ENCODE assay signal across 1 cellular context in the genomic region with DNA sequence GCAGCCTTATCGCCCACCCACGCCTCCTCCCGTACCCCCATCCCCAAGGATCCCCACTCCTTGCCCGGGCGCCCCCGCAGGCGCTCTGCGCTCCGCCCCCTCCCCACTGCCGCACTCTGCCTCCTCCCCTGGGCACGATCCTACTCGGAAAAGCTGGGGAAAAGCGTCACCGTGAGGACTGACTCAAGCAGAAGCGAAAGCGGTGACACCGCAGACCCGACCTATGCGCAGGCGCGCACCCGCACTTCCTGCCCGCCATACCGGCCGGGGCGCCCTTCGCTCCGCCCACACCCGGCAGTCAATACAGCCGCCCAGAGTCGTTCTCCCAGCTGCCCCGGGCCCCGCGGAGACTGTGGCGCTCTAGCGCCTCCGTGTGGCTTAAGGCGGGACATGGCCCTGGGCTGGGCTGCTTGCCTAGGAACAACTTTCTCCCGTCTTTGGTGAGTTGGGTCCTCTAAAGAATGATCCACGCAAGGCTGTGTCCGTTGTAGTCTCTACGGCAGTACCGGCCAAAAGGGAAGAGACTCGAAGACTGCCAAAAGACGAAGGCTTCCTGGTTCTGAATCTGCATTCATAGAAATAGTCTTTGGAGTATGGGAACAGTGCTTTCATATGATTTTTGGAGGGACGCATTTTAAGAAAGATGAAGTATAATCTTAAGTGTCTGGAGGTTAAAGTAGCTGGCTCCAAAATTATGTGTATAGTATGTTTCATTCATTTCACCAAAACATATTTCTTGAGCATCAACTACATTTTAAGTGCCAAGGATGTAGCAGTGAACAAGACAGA.
A peak's percentile ranks its signal among the peaks of the same experiment; 100 is the strongest.
TF ChIP-seq lines count a peak whose summit lies in the region.

A gene (minus strand): TSS at position 207 of the 789 bp plus-strand sequence. CDS start 7,432 bp downstream, outside the sequence.

TF ChIP-seq in K562, 482 proteins besides CTCF, POLR2A, EP300 and RAD21 (continued from another document and continues in another):
- TF ChIP-seq ARNT (IDR thresholded peaks at IDR 0.05) = no peak
- TF ChIP-seq, protein P1, sequence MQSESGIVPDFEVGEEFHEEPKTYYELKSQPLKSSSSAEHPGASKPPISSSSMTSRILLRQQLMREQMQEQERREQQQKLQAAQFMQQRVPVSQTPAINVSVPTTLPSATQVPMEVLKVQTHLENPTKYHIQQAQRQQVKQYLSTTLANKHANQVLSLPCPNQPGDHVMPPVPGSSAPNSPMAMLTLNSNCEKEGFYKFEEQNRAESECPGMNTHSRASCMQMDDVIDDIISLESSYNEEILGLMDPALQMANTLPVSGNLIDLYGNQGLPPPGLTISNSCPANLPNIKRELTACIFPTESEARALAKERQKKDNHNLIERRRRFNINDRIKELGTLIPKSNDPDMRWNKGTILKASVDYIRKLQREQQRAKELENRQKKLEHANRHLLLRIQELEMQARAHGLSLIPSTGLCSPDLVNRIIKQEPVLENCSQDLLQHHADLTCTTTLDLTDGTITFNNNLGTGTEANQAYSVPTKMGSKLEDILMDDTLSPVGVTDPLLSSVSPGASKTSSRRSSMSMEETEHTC (IDR thresholded peaks at IDR 0.05) = no peak
- TF ChIP-seq, protein P2, sequence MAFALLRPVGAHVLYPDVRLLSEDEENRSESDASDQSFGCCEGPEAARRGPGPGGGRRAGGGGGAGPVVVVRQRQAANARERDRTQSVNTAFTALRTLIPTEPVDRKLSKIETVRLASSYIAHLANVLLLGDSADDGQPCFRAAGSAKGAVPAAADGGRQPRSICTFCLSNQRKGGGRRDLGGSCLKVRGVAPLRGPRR (CRISPR knock-in tag; IDR thresholded peaks at IDR 0.05) = no peak
- TF ChIP-seq, protein P3, sequence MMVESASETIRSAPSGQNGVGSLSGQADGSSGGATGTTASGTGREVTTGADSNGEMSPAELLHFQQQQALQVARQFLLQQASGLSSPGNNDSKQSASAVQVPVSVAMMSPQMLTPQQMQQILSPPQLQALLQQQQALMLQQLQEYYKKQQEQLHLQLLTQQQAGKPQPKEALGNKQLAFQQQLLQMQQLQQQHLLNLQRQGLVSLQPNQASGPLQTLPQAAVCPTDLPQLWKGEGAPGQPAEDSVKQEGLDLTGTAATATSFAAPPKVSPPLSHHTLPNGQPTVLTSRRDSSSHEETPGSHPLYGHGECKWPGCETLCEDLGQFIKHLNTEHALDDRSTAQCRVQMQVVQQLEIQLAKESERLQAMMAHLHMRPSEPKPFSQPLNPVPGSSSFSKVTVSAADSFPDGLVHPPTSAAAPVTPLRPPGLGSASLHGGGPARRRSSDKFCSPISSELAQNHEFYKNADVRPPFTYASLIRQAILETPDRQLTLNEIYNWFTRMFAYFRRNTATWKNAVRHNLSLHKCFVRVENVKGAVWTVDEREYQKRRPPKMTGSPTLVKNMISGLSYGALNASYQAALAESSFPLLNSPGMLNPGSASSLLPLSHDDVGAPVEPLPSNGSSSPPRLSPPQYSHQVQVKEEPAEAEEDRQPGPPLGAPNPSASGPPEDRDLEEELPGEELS (CRISPR knock-in tag; IDR thresholded peaks at IDR 0.05; ENCODE audit: borderline replicate concordance) = no peak
- no peak for TF ChIP-seq KDM4B (IDR thresholded peaks at IDR 0.05; ENCODE audit: borderline replicate concordance in 2 of 2, low read depth in 1 of 2)
- no peak for TF ChIP-seq BRCA1 (IDR thresholded peaks at IDR 0.05)
- TF ChIP-seq BRCA1 (CRISPR knock-in tag; IDR thresholded peaks at IDR 0.05) = no peak
- TF ChIP-seq TARDBP (IDR thresholded peaks at IDR 0.05) = no peak
- TF ChIP-seq, protein P4, sequence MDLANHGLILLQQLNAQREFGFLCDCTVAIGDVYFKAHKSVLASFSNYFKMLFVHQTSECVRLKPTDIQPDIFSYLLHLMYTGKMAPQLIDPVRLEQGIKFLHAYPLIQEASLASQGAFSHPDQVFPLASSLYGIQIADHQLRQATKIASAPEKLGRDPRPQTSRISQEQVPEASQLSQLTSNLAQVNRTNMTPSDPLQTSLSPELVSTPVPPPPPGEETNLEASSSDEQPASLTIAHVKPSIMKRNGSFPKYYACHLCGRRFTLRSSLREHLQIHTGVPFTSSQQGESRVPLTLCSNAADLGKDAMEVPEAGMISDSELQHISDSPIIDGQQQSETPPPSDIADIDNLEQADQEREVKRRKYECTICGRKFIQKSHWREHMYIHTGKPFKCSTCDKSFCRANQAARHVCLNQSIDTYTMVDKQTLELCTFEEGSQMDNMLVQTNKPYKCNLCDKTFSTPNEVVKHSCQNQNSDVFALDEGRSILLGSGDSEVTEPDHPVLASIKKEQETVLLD (IDR thresholded peaks at IDR 0.05) = peak; percentile 85
- no peak for TF ChIP-seq FOXK1 (CRISPR knock-in tag; IDR thresholded peaks at IDR 0.05; ENCODE audit: borderline replicate concordance)
- TF ChIP-seq ZNF232 (CRISPR knock-in tag; IDR thresholded peaks at IDR 0.05) = no peak
- TF ChIP-seq SIN3B (IDR thresholded peaks at IDR 0.05; ENCODE audit: low read depth) = no peak
- TF ChIP-seq SPI1 (IDR thresholded peaks at IDR 0.05; ENCODE audit: borderline replicate concordance, low read depth, low read length) = peak; percentile 76
- no peak for TF ChIP-seq ZBTB17 (CRISPR knock-in tag; IDR thresholded peaks at IDR 0.05)
- no peak for TF ChIP-seq CHD1 (IDR thresholded peaks at IDR 0.05; ENCODE audit: low read length)
- no peak for TF ChIP-seq ZNF239 (CRISPR knock-in tag; IDR thresholded peaks at IDR 0.05)
- no peak for TF ChIP-seq TBL1XR1 (IDR thresholded peaks at IDR 0.05; ENCODE audit: low read length in 2 of 2)
- peak; percentile 90 for TF ChIP-seq ELF1 (tag; IDR thresholded peaks at IDR 0.05)
- TF ChIP-seq, protein P5, sequence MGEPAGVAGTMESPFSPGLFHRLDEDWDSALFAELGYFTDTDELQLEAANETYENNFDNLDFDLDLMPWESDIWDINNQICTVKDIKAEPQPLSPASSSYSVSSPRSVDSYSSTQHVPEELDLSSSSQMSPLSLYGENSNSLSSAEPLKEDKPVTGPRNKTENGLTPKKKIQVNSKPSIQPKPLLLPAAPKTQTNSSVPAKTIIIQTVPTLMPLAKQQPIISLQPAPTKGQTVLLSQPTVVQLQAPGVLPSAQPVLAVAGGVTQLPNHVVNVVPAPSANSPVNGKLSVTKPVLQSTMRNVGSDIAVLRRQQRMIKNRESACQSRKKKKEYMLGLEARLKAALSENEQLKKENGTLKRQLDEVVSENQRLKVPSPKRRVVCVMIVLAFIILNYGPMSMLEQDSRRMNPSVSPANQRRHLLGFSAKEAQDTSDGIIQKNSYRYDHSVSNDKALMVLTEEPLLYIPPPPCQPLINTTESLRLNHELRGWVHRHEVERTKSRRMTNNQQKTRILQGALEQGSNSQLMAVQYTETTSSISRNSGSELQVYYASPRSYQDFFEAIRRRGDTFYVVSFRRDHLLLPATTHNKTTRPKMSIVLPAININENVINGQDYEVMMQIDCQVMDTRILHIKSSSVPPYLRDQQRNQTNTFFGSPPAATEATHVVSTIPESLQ (CRISPR knock-in tag; IDR thresholded peaks at IDR 0.05) = no peak
- TF ChIP-seq CREM (IDR thresholded peaks at IDR 0.05; ENCODE audit: low read depth) = peak; percentile 83
- peak; percentile 34 for TF ChIP-seq HNRNPLL (IDR thresholded peaks at IDR 0.05; ENCODE audit: low read depth, low read length, poor library complexity, severe bottlenecking)
- TF ChIP-seq GTF2E2 (tag; IDR thresholded peaks at IDR 0.05) = peak; percentile 81
- peak; percentile 37; the same call in 1 of the 2 replicates for TF ChIP-seq TEAD4 (IDR thresholded peaks at IDR 0.05; ENCODE audit: low read length)
- TF ChIP-seq TEAD4 (CRISPR knock-in tag; IDR thresholded peaks at IDR 0.05; ENCODE audit: borderline replicate concordance) = no peak
- TF ChIP-seq NCOR1 (IDR thresholded peaks at IDR 0.05) = no peak
- no peak for TF ChIP-seq ZFP30 (CRISPR knock-in tag; IDR thresholded peaks at IDR 0.05; ENCODE audit: borderline replicate concordance)
- no peak for TF ChIP-seq ZC3H8 (IDR thresholded peaks at IDR 0.05)
- TF ChIP-seq PTRF (tag; IDR thresholded peaks at IDR 0.05) = no peak
- TF ChIP-seq ASH1L (IDR thresholded peaks at IDR 0.05; ENCODE audit: borderline replicate concordance, low read depth, partially characterized antibody) = no peak
- no peak for TF ChIP-seq GATAD2B (IDR thresholded peaks at IDR 0.05; ENCODE audit: borderline replicate concordance)
- no peak for TF ChIP-seq MECOM (CRISPR knock-in tag; IDR thresholded peaks at IDR 0.05)
- peak in 1 of 2 experiments; percentile 12; a peak in 1 of 4 replicates for TF ChIP-seq MAZ (CRISPR knock-in tag; conservative IDR thresholded peaks at IDR 0.05 in 1 of 2, IDR thresholded peaks at IDR 0.05 in 1 of 2)
- no peak for TF ChIP-seq NFE2L1 (tag; IDR thresholded peaks at IDR 0.05; ENCODE audit: borderline replicate concordance, low read depth)
- TF ChIP-seq RAD51 (IDR thresholded peaks at IDR 0.05; ENCODE audit: borderline replicate concordance, low read depth) = no peak
- TF ChIP-seq TAF1 (IDR thresholded peaks at IDR 0.05; ENCODE audit: control insufficient read depth, extremely low read depth, insufficient read depth, low read length, severe bottlenecking) = peak; percentile 69
- TF ChIP-seq SMARCA4 (IDR thresholded peaks at IDR 0.05) = peak; percentile 88
- TF ChIP-seq PHF21A (IDR thresholded peaks at IDR 0.05; ENCODE audit: borderline replicate concordance, low read depth) = peak; percentile 64; the same call in 1 of the 2 replicates
- no peak for TF ChIP-seq SRSF1 (IDR thresholded peaks at IDR 0.05; ENCODE audit: low read depth, low read length)
- peak; percentile 58 for TF ChIP-seq TAF7 (tag; IDR thresholded peaks at IDR 0.05)
- TF ChIP-seq ZNF253 (CRISPR knock-in tag; conservative IDR thresholded peaks at IDR 0.05) = no peak
- TF ChIP-seq ZNF41 (CRISPR knock-in tag; conservative IDR thresholded peaks at IDR 0.05) = peak; percentile 79
- TF ChIP-seq ZKSCAN3 (CRISPR knock-in tag; IDR thresholded peaks at IDR 0.05) = no peak
- TF ChIP-seq, protein P6, sequence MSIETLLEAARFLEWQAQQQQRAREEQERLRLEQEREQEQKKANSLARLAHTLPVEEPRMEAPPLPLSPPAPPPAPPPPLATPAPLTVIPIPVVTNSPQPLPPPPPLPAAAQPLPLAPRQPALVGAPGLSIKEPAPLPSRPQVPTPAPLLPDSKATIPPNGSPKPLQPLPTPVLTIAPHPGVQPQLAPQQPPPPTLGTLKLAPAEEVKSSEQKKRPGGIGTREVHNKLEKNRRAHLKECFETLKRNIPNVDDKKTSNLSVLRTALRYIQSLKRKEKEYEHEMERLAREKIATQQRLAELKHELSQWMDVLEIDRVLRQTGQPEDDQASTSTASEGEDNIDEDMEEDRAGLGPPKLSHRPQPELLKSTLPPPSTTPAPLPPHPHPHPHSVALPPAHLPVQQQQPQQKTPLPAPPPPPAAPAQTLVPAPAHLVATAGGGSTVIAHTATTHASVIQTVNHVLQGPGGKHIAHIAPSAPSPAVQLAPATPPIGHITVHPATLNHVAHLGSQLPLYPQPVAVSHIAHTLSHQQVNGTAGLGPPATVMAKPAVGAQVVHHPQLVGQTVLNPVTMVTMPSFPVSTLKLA (conservative IDR thresholded peaks at IDR 0.05) = peak in 1 of 2 experiments; percentile 48; a peak in 2 of 4 replicates
- TF ChIP-seq RBM39 (optimal IDR thresholded peaks at IDR 0.05; ENCODE audit: low read depth, low read length) = no peak
- no peak for TF ChIP-seq ZNF830 (CRISPR knock-in tag; IDR thresholded peaks at IDR 0.05)
- no peak for TF ChIP-seq ZNF174 (CRISPR knock-in tag; IDR thresholded peaks at IDR 0.05)
- no peak for TF ChIP-seq RFX1 (IDR thresholded peaks at IDR 0.05)
- TF ChIP-seq, protein P7, sequence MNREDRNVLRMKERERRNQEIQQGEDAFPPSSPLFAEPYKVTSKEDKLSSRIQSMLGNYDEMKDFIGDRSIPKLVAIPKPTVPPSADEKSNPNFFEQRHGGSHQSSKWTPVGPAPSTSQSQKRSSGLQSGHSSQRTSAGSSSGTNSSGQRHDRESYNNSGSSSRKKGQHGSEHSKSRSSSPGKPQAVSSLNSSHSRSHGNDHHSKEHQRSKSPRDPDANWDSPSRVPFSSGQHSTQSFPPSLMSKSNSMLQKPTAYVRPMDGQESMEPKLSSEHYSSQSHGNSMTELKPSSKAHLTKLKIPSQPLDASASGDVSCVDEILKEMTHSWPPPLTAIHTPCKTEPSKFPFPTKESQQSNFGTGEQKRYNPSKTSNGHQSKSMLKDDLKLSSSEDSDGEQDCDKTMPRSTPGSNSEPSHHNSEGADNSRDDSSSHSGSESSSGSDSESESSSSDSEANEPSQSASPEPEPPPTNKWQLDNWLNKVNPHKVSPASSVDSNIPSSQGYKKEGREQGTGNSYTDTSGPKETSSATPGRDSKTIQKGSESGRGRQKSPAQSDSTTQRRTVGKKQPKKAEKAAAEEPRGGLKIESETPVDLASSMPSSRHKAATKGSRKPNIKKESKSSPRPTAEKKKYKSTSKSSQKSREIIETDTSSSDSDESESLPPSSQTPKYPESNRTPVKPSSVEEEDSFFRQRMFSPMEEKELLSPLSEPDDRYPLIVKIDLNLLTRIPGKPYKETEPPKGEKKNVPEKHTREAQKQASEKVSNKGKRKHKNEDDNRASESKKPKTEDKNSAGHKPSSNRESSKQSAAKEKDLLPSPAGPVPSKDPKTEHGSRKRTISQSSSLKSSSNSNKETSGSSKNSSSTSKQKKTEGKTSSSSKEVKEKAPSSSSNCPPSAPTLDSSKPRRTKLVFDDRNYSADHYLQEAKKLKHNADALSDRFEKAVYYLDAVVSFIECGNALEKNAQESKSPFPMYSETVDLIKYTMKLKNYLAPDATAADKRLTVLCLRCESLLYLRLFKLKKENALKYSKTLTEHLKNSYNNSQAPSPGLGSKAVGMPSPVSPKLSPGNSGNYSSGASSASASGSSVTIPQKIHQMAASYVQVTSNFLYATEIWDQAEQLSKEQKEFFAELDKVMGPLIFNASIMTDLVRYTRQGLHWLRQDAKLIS (CRISPR knock-in tag; IDR thresholded peaks at IDR 0.05) = no peak
- TF ChIP-seq ZNF316 (IDR thresholded peaks at IDR 0.05) = peak; percentile 59
- TF ChIP-seq, protein P8, sequence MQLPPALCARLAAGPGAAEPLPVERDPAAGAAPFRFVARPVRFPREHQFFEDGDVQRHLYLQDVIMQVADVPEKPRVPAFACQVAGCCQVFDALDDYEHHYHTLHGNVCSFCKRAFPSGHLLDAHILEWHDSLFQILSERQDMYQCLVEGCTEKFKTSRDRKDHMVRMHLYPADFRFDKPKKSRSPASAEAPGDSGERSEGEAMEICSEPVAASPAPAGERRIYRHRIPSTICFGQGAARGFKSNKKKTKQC (CRISPR knock-in tag; IDR thresholded peaks at IDR 0.05) = 0 out of 2 replicates have a peak, but pooled peaks have one; percentile 0
- TF ChIP-seq, protein P9, sequence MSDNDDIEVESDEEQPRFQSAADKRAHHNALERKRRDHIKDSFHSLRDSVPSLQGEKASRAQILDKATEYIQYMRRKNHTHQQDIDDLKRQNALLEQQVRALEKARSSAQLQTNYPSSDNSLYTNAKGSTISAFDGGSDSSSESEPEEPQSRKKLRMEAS (CRISPR knock-in tag; IDR thresholded peaks at IDR 0.05) = 0 out of 2 replicates have a peak, but pooled peaks have one; percentile 10
- no peak for TF ChIP-seq STAT5B (CRISPR knock-in tag; IDR thresholded peaks at IDR 0.05)
- no peak for TF ChIP-seq ZNF347 (CRISPR knock-in tag; IDR thresholded peaks at IDR 0.05; ENCODE audit: low read depth)
- peak; percentile 91 for TF ChIP-seq RBFOX2 (IDR thresholded peaks at IDR 0.05; ENCODE audit: low read depth, low read length)
- no peak for TF ChIP-seq NR1H2 (CRISPR knock-in tag; IDR thresholded peaks at IDR 0.05)
- TF ChIP-seq ZNF79 (CRISPR knock-in tag; IDR thresholded peaks at IDR 0.05; ENCODE audit: low read depth) = no peak
- peak; percentile 55; the same call in 1 of the 2 replicates for TF ChIP-seq PML (IDR thresholded peaks at IDR 0.05; ENCODE audit: low read length)
- TF ChIP-seq NRF1 (conservative IDR thresholded peaks at IDR 0.05 in 1 of 2, IDR thresholded peaks at IDR 0.05 in 1 of 2) = peak; percentile 93 to 94
- no peak for TF ChIP-seq RBM17 (IDR thresholded peaks at IDR 0.05; ENCODE audit: borderline replicate concordance, low read depth, low read length)
- TF ChIP-seq ZNF77 (CRISPR knock-in tag; IDR thresholded peaks at IDR 0.05) = no peak
- no peak for TF ChIP-seq NR3C1 (CRISPR knock-in tag; IDR thresholded peaks at IDR 0.05)
